Comparison of ENCODE assay signal across 25 cellular contexts in genomic region chr7:479948-480499, GRCh38. TPM values are rescaled to one million over a fixed set of nuclear protein-coding genes. Genes with fewer than 3 reads are reported as not detected.
A peak's percentile ranks its signal among the peaks of the same experiment; 100 is the strongest.
DNase-seq lines count a peak whose midpoint lies in the region; ATAC-seq, FAIRE-seq and TF ChIP-seq lines count a peak whose summit lies in the region.
"Had no signal": no experiment of that assay in that cellular context is flagged by ENCODE, and none has a peak within 500 bp of the region (broad histone marks: within the 10 kb centered on the region; RNA-seq: fewer than 3 reads in every experiment).

No MANE protein-coding gene starts in this region.

- no peaks in the 10 kb centered on the region for H3K27me3 Mint-ChIP-seq in activated naive CD4-positive, alpha-beta T cell treated with anti-CD3 and anti-CD28 coated beads for 36 hours (ENCODE audit: low read depth)
- peaks cover 44% of the 10 kb centered on the region for H3K27me3 Mint-ChIP-seq in stimulated activated memory B cell treated with anti-CD40 and anti-IgM and Interleukin-4, amounts not matched to agents 10 μg/mL and 1 μg/mL and 100 μg/mL, for 72 hours
- peaks cover 8% of the 10 kb centered on the region for H3K27me3 Mint-ChIP-seq in activated CD4-positive, alpha-beta T cell treated with anti-CD3 and anti-CD28 coated beads for 36 hours

- CTCF ChIA-PET in activated naive CD4-positive, alpha-beta T cell treated with anti-CD3 and anti-CD28 coated beads for 36 hours (lab: Charles Lee): no interaction called here
- CTCF ChIA-PET in HepG2 (lab: Yijun Ruan, JAX; ENCODE audit: low intra/inter-chr PET ratio, low total read pairs): no interaction called here
- CTCF ChIA-PET in activated CD4-positive, alpha-beta T cell treated with anti-CD3 and anti-CD28 coated beads for 36 hours (lab: Charles Lee): no interaction called here

- H3K4me1 Mint-ChIP-seq in activated naive CD4-positive, alpha-beta T cell treated with anti-CD3 and anti-CD28 coated beads for 36 hours (ENCODE audit: low read depth): no peaks in the 10 kb centered on the region
- H3K4me1 Mint-ChIP-seq in stimulated activated memory B cell treated with anti-CD40 and anti-IgM and Interleukin-4, amounts not matched to agents 10 μg/mL and 1 μg/mL and 100 μg/mL, for 72 hours: no peaks in the 10 kb centered on the region
- H3K4me1 Mint-ChIP-seq in activated CD4-positive, alpha-beta T cell treated with anti-CD3 and anti-CD28 coated beads for 36 hours: no peaks in the 10 kb centered on the region
- H3K4me1 Mint-ChIP-seq: memory B cell, T-cell had no signal

- no TSS peak for BruUV-seq in HepG2 (replicated peaks; lab: Mats Ljungman, UMichigan)

- TF ChIP-seq RAD21 in HepG2 (CRISPR knock-in tag; IDR thresholded peaks at IDR 0.05): no peak

- H4K20me1 ChIP-seq in HepG2 (ENCODE audit: insufficient read depth, low read length): no peaks in the 10 kb centered on the region

- H3K27ac Mint-ChIP-seq in activated naive CD4-positive, alpha-beta T cell treated with anti-CD3 and anti-CD28 coated beads for 36 hours: no peak overlapping the region
- no peak overlapping the region for H3K27ac Mint-ChIP-seq in stimulated activated memory B cell treated with anti-CD40 and anti-IgM and Interleukin-4, amounts not matched to agents 10 μg/mL and 1 μg/mL and 100 μg/mL, for 72 hours
- no peak overlapping the region for H3K27ac Mint-ChIP-seq in activated CD4-positive, alpha-beta T cell treated with anti-CD3 and anti-CD28 coated beads for 36 hours
- H3K27ac Mint-ChIP-seq: activated T-helper 2 cell treated with anti-CD3 and anti-CD28 coated beads, Interferon-gamma antibody, Interleukin-2, Interleukin-4, amounts not matched to agents 10 μg/mL and 5 μg/mL and 100 μg/mL, durations not matched to agents 14 hours and 24 hours and 36 hours; memory B cell; T-cell had no signal

- TF ChIP-seq POLR2A in HepG2 (IDR thresholded peaks at IDR 0.05; ENCODE audit: insufficient read depth in 1 of 2, low read depth in 2 of 2, low read length in 2 of 2): no peak

- peaks cover 2% of the 10 kb centered on the region for H3K9me3 Mint-ChIP-seq in activated naive CD4-positive, alpha-beta T cell treated with anti-CD3 and anti-CD28 coated beads for 36 hours
- H3K9me3 Mint-ChIP-seq in stimulated activated memory B cell treated with anti-CD40 and anti-IgM and Interleukin-4, amounts not matched to agents 10 μg/mL and 1 μg/mL and 100 μg/mL, for 72 hours: peaks cover 11% of the 10 kb centered on the region
- H3K9me3 Mint-ChIP-seq in activated CD4-positive, alpha-beta T cell treated with anti-CD3 and anti-CD28 coated beads for 36 hours (ENCODE audit: low read depth): peaks cover 2% of the 10 kb centered on the region

- in situ Hi-C loops in HepG2 (cut with HindIII; ENCODE audit: extremely low pct_ligation_motif_present, low pct_unique_long_range_greater_than_20kb): no loop called here

- H3K27me3 ChIP-seq in WERI-Rb-1 (ENCODE audit: insufficient read depth, low read depth, severe bottlenecking): no peaks in the 10 kb centered on the region
- H3K27me3 ChIP-seq in HepG2 (ENCODE audit: control insufficient read depth in 1 of 2, insufficient read depth in 2 of 2, low read length in 2 of 2): peaks cover 10 to 23% of the 10 kb centered on the region in 2 experiments
- H3K27me3 ChIP-seq: hepatocyte had no signal

- H3K4me3 ChIP-seq in WERI-Rb-1 (ENCODE audit: low read depth, low read length) (no peak overlapping the region), HepG2 (replicated peaks in 1 of 3; ENCODE audit: insufficient read depth in 1 of 3, low read depth in 2 of 3, low read length in 3 of 3) (peak overlapping the region in 1 of 3 experiments; percentile 65; a peak in 1 of 6 replicates)
- H3K4me3 ChIP-seq: adrenal gland, hepatocyte had no signal

- ATAC-seq in HepG2 (peak; percentile 22), HG03039 (IDR thresholded peaks at IDR 0.05; ENCODE audit: unreplicated experiment) (no peak)
- peak; percentile 28 for ATAC-seq in stimulated activated memory B cell treated with anti-CD40 and anti-IgM and Interleukin-4, amounts not matched to agents 10 μg/mL and 1 μg/mL and 100 μg/mL, for 72 hours
- ATAC-seq in activated CD4-positive, alpha-beta T cell treated with anti-CD3 and anti-CD28 coated beads for 36 hours: no peak
- ATAC-seq: naive thymus-derived CD8-positive, alpha-beta T cell had no signal

- H3K9me3 ChIP-seq in WERI-Rb-1 (ENCODE audit: severe bottlenecking) (no peaks in the 10 kb centered on the region), HepG2 (ENCODE audit: low read length) (no peaks in the 10 kb centered on the region)
- H3K9me3 ChIP-seq: adrenal gland had no signal

- H3K4me2 ChIP-seq in HepG2 (ENCODE audit: low read depth, low read length): peak overlapping the region; percentile 67
- H3K4me2 ChIP-seq: hepatocyte had no signal

- H3K79me2 ChIP-seq in HepG2 (ENCODE audit: insufficient read depth, low read length): no peaks in the 10 kb centered on the region
- H3K79me2 ChIP-seq: hepatocyte had no signal

- H3K4me3 Mint-ChIP-seq in activated naive CD4-positive, alpha-beta T cell treated with anti-CD3 and anti-CD28 coated beads for 36 hours: no peak overlapping the region
- H3K4me3 Mint-ChIP-seq in stimulated activated memory B cell treated with anti-CD40 and anti-IgM and Interleukin-4, amounts not matched to agents 10 μg/mL and 1 μg/mL and 100 μg/mL, for 72 hours: no peak overlapping the region
- no peak overlapping the region for H3K4me3 Mint-ChIP-seq in activated CD4-positive, alpha-beta T cell treated with anti-CD3 and anti-CD28 coated beads for 36 hours
- H3K4me3 Mint-ChIP-seq: memory B cell; naive thymus-derived CD8-positive, alpha-beta T cell; T-cell had no signal

- H3K27ac ChIP-seq in WERI-Rb-1 (peak overlapping the region; percentile 65), HepG2 (ENCODE audit: extremely low read length, insufficient read depth, low read length) (no peak overlapping the region)
- H3K27ac ChIP-seq: adrenal gland, hepatocyte had no signal

- 7% methylated on average over 3 of the region's 15 CpGs for WGBS in HepG2 (ENCODE audit: low lambda C conversion rate)

- H3K4me1 ChIP-seq in HepG2 (ENCODE audit: insufficient read depth, low read length): peaks cover 41% of the 10 kb centered on the region
- H3K4me1 ChIP-seq: adrenal gland had no signal

- no peak overlapping the region for H3K9ac ChIP-seq in HepG2 (ENCODE audit: insufficient read depth, low read depth, low read length)

- intact Hi-C loops in activated naive CD4-positive, alpha-beta T cell treated with anti-CD3 and anti-CD28 coated beads for 36 hours (cut with micrococcal nuclease): no loop called here
- intact Hi-C loops in HepG2 (cut with micrococcal nuclease; ENCODE audit: unreplicated experiment): loop anchor here (10.0 kb wide), 1 partner anchor 45 kb away; no protein-coding TSS in a partner anchor
- intact Hi-C loops in activated CD4-positive, alpha-beta T cell treated with anti-CD3 and anti-CD28 coated beads for 36 hours (cut with DNase I, micrococcal nuclease): no loop called here

- POLR2A ChIA-PET in HepG2 (lab: Yijun Ruan, JAX): interaction anchor here (1.0 to 1.2 kb wide), 2 partner anchors 8 to 34 kb away, joined by 3 to 6 read pairs; no protein-coding TSS in a partner anchor
- POLR2A ChIA-PET in activated CD4-positive, alpha-beta T cell treated with anti-CD3 and anti-CD28 coated beads for 36 hours (lab: Charles Lee): interaction anchor here (0.5 kb wide), 1 partner anchor 30 kb away, joined by 3 read pairs; no protein-coding TSS in a partner anchor

- no peak overlapping the region for H2AFZ ChIP-seq in HepG2 (ENCODE audit: low read length)
- H2AFZ ChIP-seq: hepatocyte had no signal

- DNase-seq in activated naive CD4-positive, alpha-beta T cell treated with anti-CD3 and anti-CD28 coated beads, Interleukin-2, amount 50 U/mL, for 16 hours: peak; percentile 5
- DNase-seq in activated naive CD4-positive, alpha-beta T cell treated with anti-CD3 and anti-CD28 coated beads for 36 hours: no peak
- DNase-seq in WERI-Rb-1 (peak; percentile 69), HepG2 (ENCODE audit: low spot score) (no peak)
- no peak for DNase-seq in effector CD8-positive, alpha-beta T cell (lab: John Stamatoyannopoulos, UW)
- DNase-seq in activated CD4-positive, alpha-beta T cell treated with anti-CD3 and anti-CD28 coated beads for 36 hours: no peak
- DNase-seq: activated CD4-positive, alpha-beta T cell treated with anti-CD3 and anti-CD28 coated beads, Interleukin-2, amount 50 U/mL, for 1 hour; dermis blood vessel endothelial cell; NCI-H1105 treated with DMSO at 0.1 percent for 48 hours; NCI-H2081; NCI-H446; small intestine; stimulated activated CD4-positive, alpha-beta T cell treated with anti-CD3 and anti-CD28 coated beads, Interleukin-2, amount 100 ng/mL, for 48 hours; T-cell had no signal

- no peak for FAIRE-seq in HepG2 (lab: Jason Lieb, UNC)
- FAIRE-seq: A204.1, D721Med, GM18507, small intestine, TTC549 had no signal

- H3K36me3 Mint-ChIP-seq in activated naive CD4-positive, alpha-beta T cell treated with anti-CD3 and anti-CD28 coated beads for 36 hours (ENCODE audit: low read depth): no peaks in the 10 kb centered on the region
- peaks cover 9% of the 10 kb centered on the region for H3K36me3 Mint-ChIP-seq in stimulated activated memory B cell treated with anti-CD40 and anti-IgM and Interleukin-4, amounts not matched to agents 10 μg/mL and 1 μg/mL and 100 μg/mL, for 72 hours
- no peaks in the 10 kb centered on the region for H3K36me3 Mint-ChIP-seq in activated CD4-positive, alpha-beta T cell treated with anti-CD3 and anti-CD28 coated beads for 36 hours (ENCODE audit: low read depth)
- H3K36me3 Mint-ChIP-seq: T-cell had no signal

- no peaks in the 10 kb centered on the region for H3K36me3 ChIP-seq in WERI-Rb-1
- H3K36me3 ChIP-seq in HepG2 (replicated peaks in 1 of 2; ENCODE audit: control insufficient read depth in 1 of 2, insufficient read depth in 2 of 2, low read length in 2 of 2): no peaks in the 10 kb centered on the region
- H3K36me3 ChIP-seq: adrenal gland had no signal

- TF ChIP-seq EP300 in HepG2 (IDR thresholded peaks at IDR 0.05; ENCODE audit: low read depth in 2 of 2, low read length in 2 of 2): no peak
- TF ChIP-seq EP300 in HepG2 (CRISPR knock-in tag; IDR thresholded peaks at IDR 0.05; ENCODE audit: borderline replicate concordance): no peak

- TF ChIP-seq CTCF in WERI-Rb-1 (IDR thresholded peaks at IDR 0.05; ENCODE audit: low read depth, low read length) (no peak), HepG2 (CRISPR knock-in tag; IDR thresholded peaks at IDR 0.05) (no peak)

RNA-seq across cellular contexts. Expression of gene PDGFA, which starts 39.6 kb away (rescaled TPM):
- 1 to 10 TPM; 7.7 TPM for total RNA-seq in activated naive CD4-positive, alpha-beta T cell treated with anti-CD3 and anti-CD28 coated beads for 36 hours
- 0.80 and 1.5 TPM in 2 replicates for total RNA-seq in HepG2 (2016; rRNA removed; fragmentation: Illumina TruSeq; extraction: Trizol)
- 1.1 and 1.6 TPM in 2 replicates for total RNA-seq in HepG2 (2016; cell fraction: cytosol; rRNA removed; fragmentation: Illumina TruSeq; extraction: Trizol; ENCODE audit: low read depth)
- total RNA-seq in HepG2 (2016; cell fraction: insoluble cytoplasmic fraction; rRNA removed; fragmentation: Illumina TruSeq; extraction: Trizol): 1.0 and 1.8 TPM in 2 replicates
- total RNA-seq in HepG2 (2016; cell fraction: membrane; rRNA removed; fragmentation: Illumina TruSeq; extraction: Trizol): 2.6 and 3.0 TPM in 2 replicates
- 1.3 and 1.4 TPM in 2 replicates for total RNA-seq in HepG2 (2016; cell fraction: nucleus; rRNA removed; fragmentation: Illumina TruSeq; extraction: Trizol)
- polyA plus RNA-seq in HepG2 (2011; rRNA removed): 2.4 and 3.4 TPM in 2 replicates
- polyA plus RNA-seq in HepG2 (2011; cell fraction: cytosol; rRNA removed): 1.2 and 2.1 TPM in 2 replicates
- 2.9 and 5.0 TPM in 2 replicates for polyA plus RNA-seq in HepG2 (2011; cell fraction: nucleus; rRNA removed)
- 1.2 and 1.3 TPM in 2 replicates for polyA plus RNA-seq in HepG2 (2012)
- polyA plus RNA-seq in HepG2 (2016; cell fraction: cytosol; fragmentation: Illumina TruSeq; extraction: Trizol; ENCODE audit: low read depth): 0.57 and 0.60 TPM in 2 replicates
- 0.93 and 1.1 TPM in 2 replicates for polyA plus RNA-seq in HepG2 (2016; cell fraction: insoluble cytoplasmic fraction; fragmentation: Illumina TruSeq; extraction: Trizol; ENCODE audit: low read depth)
- 1.1 TPM in 2 replicates for polyA plus RNA-seq in HepG2 (2016; cell fraction: membrane; fragmentation: Illumina TruSeq; extraction: Trizol; ENCODE audit: low read depth)
- 1.9 TPM in 2 replicates for polyA plus RNA-seq in HepG2 (2016; cell fraction: nucleus; fragmentation: Illumina TruSeq; extraction: Trizol; ENCODE audit: insufficient read depth, low read depth)
- 14.6 and 20.5 TPM in 2 replicates for polyA minus RNA-seq in HepG2 (2011; rRNA and poly(A)+ RNA removed; ENCODE audit: low replicate concordance)
- 4.8 and 15.5 TPM in 2 replicates for polyA minus RNA-seq in HepG2 (2011; cell fraction: cytosol; rRNA and poly(A)+ RNA removed)
- polyA minus RNA-seq in HepG2 (2011; cell fraction: nucleus; rRNA and poly(A)+ RNA removed): 2.3 and 2.4 TPM in 2 replicates
- 1 to 10 TPM; 5.2 to 5.3 TPM for total RNA-seq in activated CD4-positive, alpha-beta T cell treated with anti-CD3 and anti-CD28 coated beads for 36 hours
- polyA plus RNA-seq: naive thymus-derived CD8-positive, alpha-beta T cell had no signal

Comparison
In these comparisons a context has a peak if more than half of its experiments do, and no peak if none do; other contexts are left out.
1. DNase-seq: peak in activated naive CD4-positive, alpha-beta T cell treated with anti-CD3 and anti-CD28 coated beads, Interleukin-2, amount 50 U/mL, for 16 hours (single experiment) and WERI-Rb-1 (single experiment); none in activated naive CD4-positive, alpha-beta T cell treated with anti-CD3 and anti-CD28 coated beads for 36 hours (single experiment), HepG2 (single experiment), effector CD8-positive, alpha-beta T cell (single experiment) and activated CD4-positive, alpha-beta T cell treated with anti-CD3 and anti-CD28 coated beads for 36 hours (single experiment).
2. ATAC-seq: peak in HepG2 (single experiment) and stimulated activated memory B cell treated with anti-CD40 and anti-IgM and Interleukin-4, amounts not matched to agents 10 μg/mL and 1 μg/mL and 100 μg/mL, for 72 hours (single experiment); none in HG03039 (single experiment) and activated CD4-positive, alpha-beta T cell treated with anti-CD3 and anti-CD28 coated beads for 36 hours (single experiment).